In the genomic region with DNA sequence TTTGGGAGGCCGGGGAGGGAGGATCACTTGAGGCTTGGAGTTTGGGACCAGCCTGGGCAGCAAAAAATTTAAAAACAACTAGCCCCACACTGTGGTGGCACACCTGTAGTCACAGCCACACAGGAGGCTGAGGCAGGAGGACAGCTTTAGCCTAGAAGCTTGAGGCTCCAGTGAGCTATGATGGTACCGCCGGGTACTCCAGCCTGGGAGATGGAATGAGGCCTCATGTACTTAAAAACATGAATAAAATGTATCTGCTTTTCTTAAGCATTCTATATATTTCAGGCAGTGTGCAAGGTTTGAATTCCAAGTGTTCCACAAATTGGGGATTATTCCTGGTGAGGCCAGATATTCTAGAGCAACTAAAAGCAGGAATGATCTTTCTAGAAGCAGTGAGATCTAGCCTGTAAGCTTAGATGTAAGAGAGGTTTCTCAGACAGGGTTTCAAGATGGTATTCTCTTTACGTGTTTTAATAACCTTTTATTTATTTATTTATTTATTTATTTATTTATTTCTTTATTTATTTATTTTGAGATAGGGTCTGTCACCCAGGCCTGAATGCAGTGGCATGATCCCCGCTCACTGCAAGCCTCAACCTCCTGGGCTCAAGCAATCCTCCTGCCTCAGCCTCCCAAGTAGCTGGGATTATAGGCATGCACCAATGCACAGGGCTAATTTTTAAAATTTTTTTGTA, we compare ENCODE assay signal across 1 cellular context.
TF ChIP-seq lines count a peak whose summit lies in the region.

No MANE protein-coding gene starts in this region.

TF ChIP-seq in HEK293, 187 proteins besides CTCF, POLR2A, EP300 and RAD21 (continued from another document):
- TF ChIP-seq, protein P1, sequence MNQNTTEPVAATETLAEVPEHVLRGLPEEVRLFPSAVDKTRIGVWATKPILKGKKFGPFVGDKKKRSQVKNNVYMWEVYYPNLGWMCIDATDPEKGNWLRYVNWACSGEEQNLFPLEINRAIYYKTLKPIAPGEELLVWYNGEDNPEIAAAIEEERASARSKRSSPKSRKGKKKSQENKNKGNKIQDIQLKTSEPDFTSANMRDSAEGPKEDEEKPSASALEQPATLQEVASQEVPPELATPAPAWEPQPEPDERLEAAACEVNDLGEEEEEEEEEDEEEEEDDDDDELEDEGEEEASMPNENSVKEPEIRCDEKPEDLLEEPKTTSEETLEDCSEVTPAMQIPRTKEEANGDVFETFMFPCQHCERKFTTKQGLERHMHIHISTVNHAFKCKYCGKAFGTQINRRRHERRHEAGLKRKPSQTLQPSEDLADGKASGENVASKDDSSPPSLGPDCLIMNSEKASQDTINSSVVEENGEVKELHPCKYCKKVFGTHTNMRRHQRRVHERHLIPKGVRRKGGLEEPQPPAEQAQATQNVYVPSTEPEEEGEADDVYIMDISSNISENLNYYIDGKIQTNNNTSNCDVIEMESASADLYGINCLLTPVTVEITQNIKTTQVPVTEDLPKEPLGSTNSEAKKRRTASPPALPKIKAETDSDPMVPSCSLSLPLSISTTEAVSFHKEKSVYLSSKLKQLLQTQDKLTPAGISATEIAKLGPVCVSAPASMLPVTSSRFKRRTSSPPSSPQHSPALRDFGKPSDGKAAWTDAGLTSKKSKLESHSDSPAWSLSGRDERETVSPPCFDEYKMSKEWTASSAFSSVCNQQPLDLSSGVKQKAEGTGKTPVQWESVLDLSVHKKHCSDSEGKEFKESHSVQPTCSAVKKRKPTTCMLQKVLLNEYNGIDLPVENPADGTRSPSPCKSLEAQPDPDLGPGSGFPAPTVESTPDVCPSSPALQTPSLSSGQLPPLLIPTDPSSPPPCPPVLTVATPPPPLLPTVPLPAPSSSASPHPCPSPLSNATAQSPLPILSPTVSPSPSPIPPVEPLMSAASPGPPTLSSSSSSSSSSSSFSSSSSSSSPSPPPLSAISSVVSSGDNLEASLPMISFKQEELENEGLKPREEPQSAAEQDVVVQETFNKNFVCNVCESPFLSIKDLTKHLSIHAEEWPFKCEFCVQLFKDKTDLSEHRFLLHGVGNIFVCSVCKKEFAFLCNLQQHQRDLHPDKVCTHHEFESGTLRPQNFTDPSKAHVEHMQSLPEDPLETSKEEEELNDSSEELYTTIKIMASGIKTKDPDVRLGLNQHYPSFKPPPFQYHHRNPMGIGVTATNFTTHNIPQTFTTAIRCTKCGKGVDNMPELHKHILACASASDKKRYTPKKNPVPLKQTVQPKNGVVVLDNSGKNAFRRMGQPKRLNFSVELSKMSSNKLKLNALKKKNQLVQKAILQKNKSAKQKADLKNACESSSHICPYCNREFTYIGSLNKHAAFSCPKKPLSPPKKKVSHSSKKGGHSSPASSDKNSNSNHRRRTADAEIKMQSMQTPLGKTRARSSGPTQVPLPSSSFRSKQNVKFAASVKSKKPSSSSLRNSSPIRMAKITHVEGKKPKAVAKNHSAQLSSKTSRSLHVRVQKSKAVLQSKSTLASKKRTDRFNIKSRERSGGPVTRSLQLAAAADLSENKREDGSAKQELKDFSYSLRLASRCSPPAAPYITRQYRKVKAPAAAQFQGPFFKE (tag by site-specific recombination; IDR thresholded peaks at IDR 0.05; ENCODE audit: borderline replicate concordance): no peak
- peak; percentile 63 for TF ChIP-seq ZBTB8A (tag by site-specific recombination; IDR thresholded peaks at IDR 0.05)
- TF ChIP-seq, protein P2, sequence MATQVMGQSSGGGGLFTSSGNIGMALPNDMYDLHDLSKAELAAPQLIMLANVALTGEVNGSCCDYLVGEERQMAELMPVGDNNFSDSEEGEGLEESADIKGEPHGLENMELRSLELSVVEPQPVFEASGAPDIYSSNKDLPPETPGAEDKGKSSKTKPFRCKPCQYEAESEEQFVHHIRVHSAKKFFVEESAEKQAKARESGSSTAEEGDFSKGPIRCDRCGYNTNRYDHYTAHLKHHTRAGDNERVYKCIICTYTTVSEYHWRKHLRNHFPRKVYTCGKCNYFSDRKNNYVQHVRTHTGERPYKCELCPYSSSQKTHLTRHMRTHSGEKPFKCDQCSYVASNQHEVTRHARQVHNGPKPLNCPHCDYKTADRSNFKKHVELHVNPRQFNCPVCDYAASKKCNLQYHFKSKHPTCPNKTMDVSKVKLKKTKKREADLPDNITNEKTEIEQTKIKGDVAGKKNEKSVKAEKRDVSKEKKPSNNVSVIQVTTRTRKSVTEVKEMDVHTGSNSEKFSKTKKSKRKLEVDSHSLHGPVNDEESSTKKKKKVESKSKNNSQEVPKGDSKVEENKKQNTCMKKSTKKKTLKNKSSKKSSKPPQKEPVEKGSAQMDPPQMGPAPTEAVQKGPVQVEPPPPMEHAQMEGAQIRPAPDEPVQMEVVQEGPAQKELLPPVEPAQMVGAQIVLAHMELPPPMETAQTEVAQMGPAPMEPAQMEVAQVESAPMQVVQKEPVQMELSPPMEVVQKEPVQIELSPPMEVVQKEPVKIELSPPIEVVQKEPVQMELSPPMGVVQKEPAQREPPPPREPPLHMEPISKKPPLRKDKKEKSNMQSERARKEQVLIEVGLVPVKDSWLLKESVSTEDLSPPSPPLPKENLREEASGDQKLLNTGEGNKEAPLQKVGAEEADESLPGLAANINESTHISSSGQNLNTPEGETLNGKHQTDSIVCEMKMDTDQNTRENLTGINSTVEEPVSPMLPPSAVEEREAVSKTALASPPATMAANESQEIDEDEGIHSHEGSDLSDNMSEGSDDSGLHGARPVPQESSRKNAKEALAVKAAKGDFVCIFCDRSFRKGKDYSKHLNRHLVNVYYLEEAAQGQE (tag by site-specific recombination; IDR thresholded peaks at IDR 0.05): peak; percentile 53; the same call in 1 of the 2 replicates
- TF ChIP-seq ZNF596 (tag by site-specific recombination; IDR thresholded peaks at IDR 0.05): no peak
- peak; percentile 17; the same call in 1 of the 2 replicates for TF ChIP-seq ZNF654 (tag by site-specific recombination; IDR thresholded peaks at IDR 0.05; ENCODE audit: low read depth)
- TF ChIP-seq ZBTB7A (tag by site-specific recombination; IDR thresholded peaks at IDR 0.05; ENCODE audit: low read depth): no peak
- TF ChIP-seq ZBTB48 (tag by site-specific recombination; IDR thresholded peaks at IDR 0.05): no peak
- peak; percentile 50; the same call in 1 of the 2 replicates for TF ChIP-seq ZXDB (tag by site-specific recombination; IDR thresholded peaks at IDR 0.05)
- no peak for TF ChIP-seq SP2 (tag by site-specific recombination; IDR thresholded peaks at IDR 0.05)
- no peak for TF ChIP-seq ZNF837 (tag by site-specific recombination; IDR thresholded peaks at IDR 0.05)
- peak; percentile 69 for TF ChIP-seq ZNF426 (tag by site-specific recombination; IDR thresholded peaks at IDR 0.05)
- TF ChIP-seq ZNF843 (tag by site-specific recombination; IDR thresholded peaks at IDR 0.05): no peak
- TF ChIP-seq ZNF184 (tag by site-specific recombination; IDR thresholded peaks at IDR 0.05): no peak
- TF ChIP-seq ZNF571 (tag by site-specific recombination; IDR thresholded peaks at IDR 0.05): no peak
- TF ChIP-seq, protein P3, sequence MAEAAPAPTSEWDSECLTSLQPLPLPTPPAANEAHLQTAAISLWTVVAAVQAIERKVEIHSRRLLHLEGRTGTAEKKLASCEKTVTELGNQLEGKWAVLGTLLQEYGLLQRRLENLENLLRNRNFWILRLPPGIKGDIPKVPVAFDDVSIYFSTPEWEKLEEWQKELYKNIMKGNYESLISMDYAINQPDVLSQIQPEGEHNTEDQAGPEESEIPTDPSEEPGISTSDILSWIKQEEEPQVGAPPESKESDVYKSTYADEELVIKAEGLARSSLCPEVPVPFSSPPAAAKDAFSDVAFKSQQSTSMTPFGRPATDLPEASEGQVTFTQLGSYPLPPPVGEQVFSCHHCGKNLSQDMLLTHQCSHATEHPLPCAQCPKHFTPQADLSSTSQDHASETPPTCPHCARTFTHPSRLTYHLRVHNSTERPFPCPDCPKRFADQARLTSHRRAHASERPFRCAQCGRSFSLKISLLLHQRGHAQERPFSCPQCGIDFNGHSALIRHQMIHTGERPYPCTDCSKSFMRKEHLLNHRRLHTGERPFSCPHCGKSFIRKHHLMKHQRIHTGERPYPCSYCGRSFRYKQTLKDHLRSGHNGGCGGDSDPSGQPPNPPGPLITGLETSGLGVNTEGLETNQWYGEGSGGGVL (tag by site-specific recombination; IDR thresholded peaks at IDR 0.05): no peak
- no peak for TF ChIP-seq ZNF404 (tag by site-specific recombination; IDR thresholded peaks at IDR 0.05)
- TF ChIP-seq OSR2 (tag by site-specific recombination; IDR thresholded peaks at IDR 0.05): no peak
- no peak for TF ChIP-seq ZNF221 (tag by site-specific recombination; IDR thresholded peaks at IDR 0.05; ENCODE audit: borderline replicate concordance)
- TF ChIP-seq ZNF366 (tag by site-specific recombination; conservative IDR thresholded peaks at IDR 0.05): no peak
- TF ChIP-seq ZNF792 (tag by site-specific recombination; IDR thresholded peaks at IDR 0.05): no peak
- TF ChIP-seq ZNF423 (tag by site-specific recombination; IDR thresholded peaks at IDR 0.05): no peak
- no peak for TF ChIP-seq ZNF292 (tag by site-specific recombination; IDR thresholded peaks at IDR 0.05; ENCODE audit: borderline replicate concordance, low read depth)
- TF ChIP-seq BCL11B (tag by site-specific recombination; IDR thresholded peaks at IDR 0.05; ENCODE audit: low read depth): no peak
- no peak for TF ChIP-seq IKZF3 (tag by site-specific recombination; IDR thresholded peaks at IDR 0.05)
